ENCODE assay signal across 19 cellular contexts in genomic region chr3:115281697-115282685, GRCh38.
"Had no signal": no experiment of that assay in that cellular context is flagged by ENCODE, and none has a peak within 500 bp of the region (broad histone marks: within the 10 kb centered on the region; RNA-seq: fewer than 3 reads in every experiment).

No MANE protein-coding gene starts in this region.

- H3K27me3 ChIP-seq: body of pancreas, dorsolateral prefrontal cortex, gastroesophageal sphincter, heart left ventricle, right atrium auricular region, suprapubic skin, vagina had no signal

- DNase-seq: activated CD4-positive, alpha-beta T cell treated with anti-CD3 and anti-CD28 coated beads, Interleukin-2, amount 50 U/mL, for 4 hours; activated effector memory CD4-positive, alpha-beta T cell treated with anti-CD3 and anti-CD28 coated beads, Interleukin-2, amount 50 U/mL, for 16 hours; activated T-cell treated with anti-CD3 and anti-CD28 coated beads, Interleukin-2, amount 50 U/mL, for 72 hours; body of pancreas; dorsolateral prefrontal cortex; endodermal cell; heart left ventricle; left ventricle myocardium inferior; mammary epithelial cell; midbrain; naive B cell; T-helper 17 cell; trophoblast cell; WERI-Rb-1 had no signal

- H3K9me3 ChIP-seq: body of pancreas, gastroesophageal sphincter, heart left ventricle, left ventricle myocardium inferior, right atrium auricular region, suprapubic skin, vagina had no signal

- H3K4me1 ChIP-seq: body of pancreas, gastroesophageal sphincter had no signal

- H3K36me3 ChIP-seq: gastroesophageal sphincter, heart left ventricle, left ventricle myocardium inferior, right atrium auricular region, suprapubic skin, vagina, WERI-Rb-1 had no signal

- H3K27ac ChIP-seq: body of pancreas, epithelial cell of prostate, gastroesophageal sphincter, left ventricle myocardium inferior, suprapubic skin, vagina, WERI-Rb-1 had no signal

- ATAC-seq: activated T-cell treated with anti-CD3 and anti-CD28 coated beads, Interleukin-2, amount 50 U/mL, for 72 hours; body of pancreas; gastroesophageal sphincter; heart left ventricle; T-helper 17 cell had no signal

- H3K4me3 ChIP-seq: body of pancreas, dorsolateral prefrontal cortex, gastroesophageal sphincter, heart left ventricle, left ventricle myocardium inferior, right atrium auricular region, suprapubic skin, vagina had no signal
